In genomic region chrX:71545364-71545763, GRCh38 we compare ENCODE assay signal across 17 cellular contexts.
"Had no signal": no experiment of that assay in that cellular context is flagged by ENCODE, and none has a peak within 500 bp of the region (broad histone marks: within the 10 kb centered on the region; RNA-seq: fewer than 3 reads in every experiment).

No MANE protein-coding gene starts in this region.

- H3K9me3 ChIP-seq: SJSA1, suprapubic skin, upper lobe of left lung had no signal

- DNase-seq: activated CD4-positive, alpha-beta T cell treated with anti-CD3 and anti-CD28 coated beads for 1 hour; activated CD8-positive, alpha-beta memory T cell treated with anti-CD3 and anti-CD28 coated beads for 24 hours; activated T-cell treated with anti-CD3 and anti-CD28 coated beads, Interleukin-2, amount 50 U/mL, for 48 hours; cerebellar nuclear complex; dermis blood vessel endothelial cell; glutamatergic neuron; immature natural killer cell; midbrain; naive B cell; right cardiac atrium; small intestine; SW 1271; upper lobe of left lung had no signal

- H3K9me3 Mint-ChIP-seq: immature natural killer cell, naive B cell had no signal

- H3K36me3 Mint-ChIP-seq: naive B cell had no signal

- ATAC-seq: esophagus mucosa, right cardiac atrium had no signal

- H3K4me3 ChIP-seq: lung, SJSA1, suprapubic skin, upper lobe of left lung had no signal

- H3K27me3 ChIP-seq: SJSA1, suprapubic skin, upper lobe of left lung had no signal

- H3K27me3 Mint-ChIP-seq: naive B cell had no signal

- H3K27ac ChIP-seq: SJSA1, suprapubic skin, upper lobe of left lung had no signal
